Comparison of ENCODE assay signal across 20 cellular contexts in the genomic region with DNA sequence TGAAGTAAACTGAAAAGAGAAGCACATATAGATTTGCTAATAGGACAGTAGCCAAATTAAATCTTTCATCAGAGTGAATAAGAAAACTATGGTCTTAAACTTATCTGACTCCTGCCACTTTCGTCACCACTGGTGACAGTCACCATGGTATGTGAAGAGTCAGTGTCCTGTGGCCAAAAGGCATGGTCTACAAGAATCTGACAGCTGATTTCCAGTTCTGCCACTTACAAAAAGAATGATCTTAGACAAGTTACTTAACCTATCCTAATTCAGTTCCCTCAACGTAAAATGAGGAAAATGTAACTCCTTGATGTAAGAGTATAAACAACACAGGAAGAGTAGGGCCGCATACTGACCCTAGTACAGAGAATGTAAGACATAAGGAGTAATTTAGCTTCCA.
DNase-seq lines count a peak whose midpoint lies in the region; ATAC-seq, FAIRE-seq and TF ChIP-seq lines count a peak whose summit lies in the region.
"Had no signal": no experiment of that assay in that cellular context is flagged by ENCODE, and none has a peak within 500 bp of the region (broad histone marks: within the 10 kb centered on the region; RNA-seq: fewer than 3 reads in every experiment).

No MANE protein-coding gene starts in this region.

- H3F3A ChIP-seq in smooth muscle cell (ENCODE audit: low read depth), result no peaks in the 10 kb centered on the region

- H2AFZ ChIP-seq in astrocyte (ENCODE audit: low read depth, low read length), result no peak overlapping the region
- no peak overlapping the region for H2AFZ ChIP-seq in smooth muscle cell (ENCODE audit: low read depth)

- 88% methylated on average over 3 of the region's 3 CpGs for WGBS in smooth muscle cell (ENCODE audit: low lambda C conversion rate)

- no peak overlapping the region for H3K4me3 Mint-ChIP-seq in astrocyte (ENCODE audit: unreplicated experiment)
- no peak overlapping the region for H3K4me3 Mint-ChIP-seq in stimulated activated naive CD8-positive, alpha-beta T cell treated with anti-CD3 and anti-CD28 coated beads, Interleukin-15, amount 100 ng/mL, for 72 hours
- H3K4me3 Mint-ChIP-seq: activated naive CD4-positive, alpha-beta T cell treated with anti-CD3 and anti-CD28 coated beads for 36 hours; immature natural killer cell; natural killer cell treated with Interleukin-12 subunit alpha and Interleukin-12 subunit beta and Interleukin-15 and Interleukin-18, amount 100 ng/mL, for 72 hours had no signal

- H4K20me1 ChIP-seq in astrocyte (ENCODE audit: insufficient read depth, low read length) (no peaks in the 10 kb centered on the region), smooth muscle cell (ENCODE audit: low read depth) (no peaks in the 10 kb centered on the region)
- H4K20me1 ChIP-seq: BLaER1 had no signal

- no peak for DNase-seq in astrocyte (ENCODE audit: low read depth)
- no peak for DNase-seq in smooth muscle cell (lab: John Stamatoyannopoulos, UW; ENCODE audit: unreplicated experiment)
- DNase-seq in hepatic stellate cell (ENCODE audit: low spot score), result no peak
- DNase-seq in stimulated activated naive CD8-positive, alpha-beta T cell treated with anti-CD3 and anti-CD28 coated beads, Interleukin-15, amount 100 ng/mL, for 72 hours, result no peak
- DNase-seq: activated CD4-positive, alpha-beta T cell treated with anti-CD3 and anti-CD28 coated beads, Interleukin-2, amount 50 U/mL, for 4 hours; activated naive CD4-positive, alpha-beta T cell treated with anti-CD3 and anti-CD28 coated beads for 36 hours; erythroblast; head of caudate nucleus; immature natural killer cell; KG1; lower lobe of right lung; NCI-H1930; posterior cingulate gyrus; Right ventricle myocardium superior had no signal

- peaks cover 13% of the 10 kb centered on the region for H3K79me2 ChIP-seq in astrocyte (ENCODE audit: insufficient read depth, low read length)
- no peaks in the 10 kb centered on the region for H3K79me2 ChIP-seq in smooth muscle cell (ENCODE audit: low read depth)

- FAIRE-seq in astrocyte (lab: Jason Lieb, UNC), result peak; percentile 58

- H3K9me3 Mint-ChIP-seq in astrocyte (ENCODE audit: unreplicated experiment), result peaks cover 3% of the 10 kb centered on the region
- H3K9me3 Mint-ChIP-seq in stimulated activated naive CD8-positive, alpha-beta T cell treated with anti-CD3 and anti-CD28 coated beads, Interleukin-15, amount 100 ng/mL, for 72 hours, result peaks cover 0 to 8% of the 10 kb centered on the region in 2 donors

- H3K27me3 ChIP-seq in astrocyte (ENCODE audit: insufficient read depth, low read length), result no peaks in the 10 kb centered on the region
- H3K27me3 ChIP-seq in layer of hippocampus (ENCODE audit: control insufficient read depth, insufficient read depth, low read length), result no peaks in the 10 kb centered on the region
- no peaks in the 10 kb centered on the region for H3K27me3 ChIP-seq in smooth muscle cell (ENCODE audit: low read depth)
- H3K27me3 ChIP-seq: BLaER1 had no signal

- H3K27me3 Mint-ChIP-seq in astrocyte (ENCODE audit: low read depth, unreplicated experiment), result no peaks in the 10 kb centered on the region
- H3K27me3 Mint-ChIP-seq in stimulated activated naive CD8-positive, alpha-beta T cell treated with anti-CD3 and anti-CD28 coated beads, Interleukin-15, amount 100 ng/mL, for 72 hours, result no peaks in the 10 kb centered on the region
- H3K27me3 Mint-ChIP-seq: natural killer cell treated with Interleukin-12 subunit alpha and Interleukin-12 subunit beta and Interleukin-15 and Interleukin-18, amount 100 ng/mL, for 72 hours had no signal

- H3K9me3 ChIP-seq in astrocyte (ENCODE audit: insufficient read depth, low read depth, low read length) (no peaks in the 10 kb centered on the region), smooth muscle cell (replicated peaks; ENCODE audit: low read depth) (no peaks in the 10 kb centered on the region)
- H3K9me3 ChIP-seq: BLaER1, lower lobe of right lung had no signal

- H3K4me1 Mint-ChIP-seq in astrocyte (ENCODE audit: low read depth, unreplicated experiment), result peaks cover 20% of the 10 kb centered on the region
- no peaks in the 10 kb centered on the region for H3K4me1 Mint-ChIP-seq in stimulated activated naive CD8-positive, alpha-beta T cell treated with anti-CD3 and anti-CD28 coated beads, Interleukin-15, amount 100 ng/mL, for 72 hours

- H3K36me3 ChIP-seq in astrocyte (ENCODE audit: insufficient read depth, low read length) (peaks cover 2% of the 10 kb centered on the region), smooth muscle cell (ENCODE audit: low read depth) (no peaks in the 10 kb centered on the region)
- H3K36me3 ChIP-seq: BLaER1 had no signal

- peaks cover 10% of the 10 kb centered on the region for H3K36me3 Mint-ChIP-seq in astrocyte (ENCODE audit: low read depth, unreplicated experiment)
- H3K36me3 Mint-ChIP-seq: immature natural killer cell; natural killer cell treated with Interleukin-12 subunit alpha and Interleukin-12 subunit beta and Interleukin-15 and Interleukin-18, amount 100 ng/mL, for 72 hours had no signal

- H3K4me1 ChIP-seq in astrocyte (ENCODE audit: insufficient read depth, low read length), result peaks cover 10% of the 10 kb centered on the region
- no peaks in the 10 kb centered on the region for H3K4me1 ChIP-seq in smooth muscle cell (ENCODE audit: low read depth)

- H3K27ac Mint-ChIP-seq in astrocyte (ENCODE audit: unreplicated experiment), result peak overlapping the region; percentile 2
- no peak overlapping the region for H3K27ac Mint-ChIP-seq in stimulated activated naive CD8-positive, alpha-beta T cell treated with anti-CD3 and anti-CD28 coated beads, Interleukin-15, amount 100 ng/mL, for 72 hours
- H3K27ac Mint-ChIP-seq: activated naive CD4-positive, alpha-beta T cell treated with anti-CD3 and anti-CD28 coated beads for 36 hours; immature natural killer cell; natural killer cell treated with Interleukin-12 subunit alpha and Interleukin-12 subunit beta and Interleukin-15 and Interleukin-18, amount 100 ng/mL, for 72 hours had no signal

- H3K27ac ChIP-seq in astrocyte (ENCODE audit: low read depth, low read length) (no peak overlapping the region), layer of hippocampus (ENCODE audit: low read depth, low read length) (peak overlapping the region; percentile 53), smooth muscle cell (ENCODE audit: low read depth) (peak overlapping the region; percentile 17)
- H3K27ac ChIP-seq: BLaER1, lower lobe of right lung, VCaP had no signal

- no peak overlapping the region for H3K9ac ChIP-seq in astrocyte (ENCODE audit: low read length)
- H3K9ac ChIP-seq in smooth muscle cell (ENCODE audit: low read depth), result no peak overlapping the region
- H3K9ac ChIP-seq: BLaER1 had no signal

- no peak for TF ChIP-seq CTCF in astrocyte (IDR thresholded peaks at IDR 0.05; ENCODE audit: insufficient read depth, low read depth, low read length)
- no peak for TF ChIP-seq CTCF in smooth muscle cell (IDR thresholded peaks at IDR 0.05; ENCODE audit: borderline replicate concordance, insufficient read depth, poor library complexity, severe bottlenecking)

- no peak overlapping the region for H3K4me3 ChIP-seq in astrocyte (ENCODE audit: insufficient read depth, low read depth, low read length)
- no peak overlapping the region for H3K4me3 ChIP-seq in smooth muscle cell
- H3K4me3 ChIP-seq: BLaER1, lower lobe of right lung had no signal

- ATAC-seq in stimulated activated naive CD8-positive, alpha-beta T cell treated with anti-CD3 and anti-CD28 coated beads, Interleukin-15, amount 100 ng/mL, for 72 hours, result no peak
- ATAC-seq in HG02678 (IDR thresholded peaks at IDR 0.05; ENCODE audit: unreplicated experiment) (no peak), HG03432 (IDR thresholded peaks at IDR 0.05; ENCODE audit: unreplicated experiment) (no peak)
- ATAC-seq: natural killer cell treated with Interleukin-12 subunit alpha and Interleukin-12 subunit beta and Interleukin-15 and Interleukin-18, amount 100 ng/mL, for 72 hours had no signal

- H3K4me2 ChIP-seq in astrocyte (ENCODE audit: low read length) (no peak overlapping the region), smooth muscle cell (peak overlapping the region; percentile 59)
- H3K4me2 ChIP-seq: BLaER1 had no signal
